8 cellular contexts compared by ENCODE assay signal in the genomic region with DNA sequence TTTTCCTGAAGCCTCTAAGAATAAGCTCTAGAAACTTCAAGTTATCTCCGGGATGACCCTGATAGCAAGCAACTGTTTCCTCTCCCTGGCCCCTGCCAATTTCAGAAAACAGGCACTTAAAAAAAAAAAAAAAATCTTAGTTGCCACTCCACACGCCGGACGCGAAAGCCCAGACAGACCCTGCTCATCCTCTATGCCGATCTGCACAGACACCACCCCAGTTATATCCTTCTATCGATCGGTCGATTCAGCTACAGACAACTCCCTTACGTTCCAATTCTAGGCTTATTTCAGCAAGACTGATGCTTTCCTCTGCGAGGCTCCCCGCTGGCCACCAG. TPM values are rescaled to one million over a fixed set of nuclear protein-coding genes. Genes with fewer than 3 reads are reported as not detected.
DNase-seq lines count a peak whose midpoint lies in the region; ATAC-seq, FAIRE-seq and TF ChIP-seq lines count a peak whose summit lies in the region.

No MANE protein-coding gene starts in this region.

- no peak for ATAC-seq in lower lobe of right lung
- no peak for ATAC-seq in GM21528 (IDR thresholded peaks at IDR 0.05; ENCODE audit: low FRiP score, unreplicated experiment)

- no peak for TF ChIP-seq CTCF in brain microvascular endothelial cell (IDR thresholded peaks at IDR 0.05; ENCODE audit: low read depth, low read length, missing control alignments)
- no peak for TF ChIP-seq CTCF in lower lobe of right lung (IDR thresholded peaks at IDR 0.05)

- H3K36me3 ChIP-seq in brain microvascular endothelial cell (replicated peaks): peaks cover 4% of the 10 kb centered on the region
- peaks cover 12% of the 10 kb centered on the region for H3K36me3 ChIP-seq in lower lobe of right lung

- H3K27me3 Mint-ChIP-seq in activated naive CD8-positive, alpha-beta T cell: no peaks in the 10 kb centered on the region
- H3K27me3 Mint-ChIP-seq in activated naive CD8-positive, alpha-beta T cell treated with anti-CD3 and anti-CD28 coated beads for 36 hours: peaks cover 9% of the 10 kb centered on the region

- H3K4me3 Mint-ChIP-seq in activated naive CD8-positive, alpha-beta T cell: no peak overlapping the region
- H3K4me3 Mint-ChIP-seq in activated naive CD8-positive, alpha-beta T cell treated with anti-CD3 and anti-CD28 coated beads for 36 hours: no peak overlapping the region

- H3K9me3 Mint-ChIP-seq in activated naive CD8-positive, alpha-beta T cell (ENCODE audit: low read depth): no peaks in the 10 kb centered on the region
- H3K9me3 Mint-ChIP-seq in activated naive CD8-positive, alpha-beta T cell treated with anti-CD3 and anti-CD28 coated beads for 36 hours: no peaks in the 10 kb centered on the region

- no peak for FAIRE-seq in urothelium cell line (lab: Jason Lieb, UNC)

- no peaks in the 10 kb centered on the region for H3K9me3 ChIP-seq in lower lobe of right lung

- peaks cover 15% of the 10 kb centered on the region for H3K4me1 Mint-ChIP-seq in activated naive CD8-positive, alpha-beta T cell (ENCODE audit: low read depth)
- peaks cover 15% of the 10 kb centered on the region for H3K4me1 Mint-ChIP-seq in activated naive CD8-positive, alpha-beta T cell treated with anti-CD3 and anti-CD28 coated beads for 36 hours

- H3K27ac Mint-ChIP-seq in activated naive CD8-positive, alpha-beta T cell: peak overlapping the region; percentile 93
- no peak overlapping the region for H3K27ac Mint-ChIP-seq in activated naive CD8-positive, alpha-beta T cell treated with anti-CD3 and anti-CD28 coated beads for 36 hours

- H3K4me3 ChIP-seq in brain microvascular endothelial cell (ENCODE audit: low read depth, low read length) (peak overlapping the region; percentile 67), lower lobe of right lung (peak overlapping the region; percentile 75)

- H3K27ac ChIP-seq in brain microvascular endothelial cell (peak overlapping the region; percentile 57), lower lobe of right lung (peak overlapping the region; percentile 96)

- peaks cover 2% of the 10 kb centered on the region for H3K36me3 Mint-ChIP-seq in activated naive CD8-positive, alpha-beta T cell
- H3K36me3 Mint-ChIP-seq in activated naive CD8-positive, alpha-beta T cell treated with anti-CD3 and anti-CD28 coated beads for 36 hours: peaks cover 25% of the 10 kb centered on the region

- no peak for DNase-seq in activated naive CD8-positive, alpha-beta T cell treated with anti-CD3 and anti-CD28 coated beads for 36 hours
- DNase-seq in brain microvascular endothelial cell (no peak), lower lobe of right lung (no peak), urothelium cell line (ENCODE audit: low spot score) (peak; percentile 29), SW 1271 (lab: John Stamatoyannopoulos, UW) (no peak)
- no peak for DNase-seq in stimulated activated CD4-positive, alpha-beta T cell treated with anti-CD3 and anti-CD28 coated beads, Interleukin-12 subunit alpha, Interleukin-12 subunit beta, amount 100 ng/mL, for 4 hours

- intact Hi-C loops in lower lobe of right lung (cut with DNase I): no loop called here

- H3K27me3 ChIP-seq in brain microvascular endothelial cell (replicated peaks) (no peaks in the 10 kb centered on the region), lower lobe of right lung (ENCODE audit: low read depth) (no peaks in the 10 kb centered on the region)

- in situ Hi-C loops in brain microvascular endothelial cell (cut with HindIII; ENCODE audit: low pct_ligation_motif_present, low sequenced_read_pairs): no loop called here

- H3K4me1 ChIP-seq in lower lobe of right lung: peaks cover 18% of the 10 kb centered on the region

RNA-seq across cellular contexts. Expression of gene ANP32E, which starts 1.6 kb away (rescaled TPM):
- 100 to 1,000 TPM; 176 to 191 TPM for total RNA-seq in activated naive CD8-positive, alpha-beta T cell treated with anti-CD3 and anti-CD28 coated beads for 36 hours
- 27.9 TPM for total RNA-seq in lower lobe of right lung

RNA-seq across cellular contexts. Expression of gene CA14, which starts 23.3 kb away (rescaled TPM):
- total RNA-seq in activated naive CD8-positive, alpha-beta T cell treated with anti-CD3 and anti-CD28 coated beads for 36 hours: not detected
- 0.38 TPM for total RNA-seq in lower lobe of right lung

RNA-seq across cellular contexts. Expression of gene APH1A, which starts 34.5 kb away (rescaled TPM):
- 100 to 1,000 TPM; 123 to 126 TPM for total RNA-seq in activated naive CD8-positive, alpha-beta T cell treated with anti-CD3 and anti-CD28 coated beads for 36 hours
- 129 TPM for total RNA-seq in lower lobe of right lung

RNA-seq across cellular contexts. Expression of gene C1orf54, which starts 38.3 kb away (rescaled TPM):
- total RNA-seq in activated naive CD8-positive, alpha-beta T cell treated with anti-CD3 and anti-CD28 coated beads for 36 hours: under 1 TPM; 0.48 to 0.78 TPM
- 12.2 TPM for total RNA-seq in lower lobe of right lung

RNA-seq across cellular contexts. Expression of gene CIART, which starts 48.1 kb away (rescaled TPM):
- 1 to 10 TPM; 4.9 to 5.2 TPM for total RNA-seq in activated naive CD8-positive, alpha-beta T cell treated with anti-CD3 and anti-CD28 coated beads for 36 hours
- 6.2 TPM for total RNA-seq in lower lobe of right lung
